ENCODE assay signal across 16 cellular contexts in genomic region chr9:136255166-136255538, GRCh38. TPM values are rescaled to one million over a fixed set of nuclear protein-coding genes. Genes with fewer than 3 reads are reported as not detected.
DNase-seq lines count a peak whose midpoint lies in the region; ATAC-seq and TF ChIP-seq lines count a peak whose summit lies in the region.
"Had no signal": no experiment of that assay in that cellular context is flagged by ENCODE, and none has a peak within 500 bp of the region (broad histone marks: within the 10 kb centered on the region; RNA-seq: fewer than 3 reads in every experiment).

No MANE protein-coding gene starts in this region.

- H3K36me3 ChIP-seq in SJCRH30: no peaks in the 10 kb centered on the region

- no peak overlapping the region for H3K4me3 ChIP-seq in SJCRH30
- H3K4me3 ChIP-seq in foreskin fibroblast (ENCODE audit: low read depth in 1 of 2, low read length in 2 of 2): no peak overlapping the region
- H3K4me3 ChIP-seq: GM23338 had no signal

- H3K27ac Mint-ChIP-seq in endothelial cell (ENCODE audit: unreplicated experiment): no peak overlapping the region
- H3K27ac Mint-ChIP-seq: CD14-positive monocyte, GM23338, memory B cell had no signal

- H3K4me1 Mint-ChIP-seq in endothelial cell (ENCODE audit: unreplicated experiment): no peaks in the 10 kb centered on the region
- H3K4me1 Mint-ChIP-seq: CD14-positive monocyte had no signal

- peaks cover 16% of the 10 kb centered on the region for H3K4me1 ChIP-seq in SJCRH30

- H3K27ac ChIP-seq in SJCRH30: no peak overlapping the region

- no peak for TF ChIP-seq CTCF in foreskin fibroblast (IDR thresholded peaks at IDR 0.05; ENCODE audit: low read depth, low read length)
- no peak for TF ChIP-seq CTCF in endothelial cell (IDR thresholded peaks at IDR 0.05; ENCODE audit: unreplicated experiment)

- peaks cover 52% of the 10 kb centered on the region for H3K27me3 ChIP-seq in SJCRH30

- ATAC-seq in HG03095 (IDR thresholded peaks at IDR 0.05; ENCODE audit: unreplicated experiment): no peak

- no peaks in the 10 kb centered on the region for H3K9me3 ChIP-seq in SJCRH30 (replicated peaks)

- no peaks in the 10 kb centered on the region for H3K36me3 Mint-ChIP-seq in endothelial cell (ENCODE audit: low read depth, unreplicated experiment)
- H3K36me3 Mint-ChIP-seq: CD14-positive monocyte, memory B cell had no signal

- H3K27me3 Mint-ChIP-seq in endothelial cell (ENCODE audit: unreplicated experiment): peaks cover 2% of the 10 kb centered on the region

- no peak overlapping the region for H3K4me3 Mint-ChIP-seq in endothelial cell (ENCODE audit: unreplicated experiment)
- H3K4me3 Mint-ChIP-seq: CD14-positive monocyte, GM23338, memory B cell had no signal

- DNase-seq in A172 (ENCODE audit: low spot score): peak; percentile 74
- peak; percentile 41 for DNase-seq in EH (ENCODE audit: low read depth)
- peak; percentile 54 to 65 for DNase-seq in SJCRH30
- DNase-seq in foreskin fibroblast: peak; percentile 21 to 53
- DNase-seq in globus pallidus (ENCODE audit: low spot score): no peak
- no peak for DNase-seq in endothelial cell (ENCODE audit: low spot score)
- no peak for DNase-seq in islet precursor cell
- DNase-seq: effector CD8-positive, alpha-beta T cell; NK-92 treated with Interleukin-12 subunit alpha and Interleukin-12 subunit beta, amount 100 ng/mL, for 24 hours had no signal

- no peaks in the 10 kb centered on the region for H3K9me3 Mint-ChIP-seq in endothelial cell (ENCODE audit: unreplicated experiment)
- H3K9me3 Mint-ChIP-seq: CD14-positive monocyte, GM23338, memory B cell had no signal

RNA-seq across cellular contexts. Expression of gene QSOX2, which starts 9.5 kb away (rescaled TPM):
- 33.9 and 39.7 TPM in 2 replicates for total RNA-seq in A172 (2014; rRNA removed; shearing (Covaris generic))
- total RNA-seq in SJCRH30 (2014; rRNA removed; shearing (Covaris generic)): 43.8 and 48.0 TPM in 2 replicates
- total RNA-seq in endothelial cell (ENCODE audit: unreplicated experiment): 14.0 TPM

RNA-seq across cellular contexts. Expression of gene CCDC187, which starts 48.7 kb away (rescaled TPM):
- total RNA-seq in A172 (2014; rRNA removed; shearing (Covaris generic)): 0.05 and 0.07 TPM in 2 replicates
- total RNA-seq in SJCRH30 (2014; rRNA removed; shearing (Covaris generic)): 0.05 TPM in 1 of 2 replicates, not detected in the other
- 0.05 TPM for total RNA-seq in endothelial cell (ENCODE audit: unreplicated experiment)
- total RNA-seq: activated CD8-positive, alpha-beta memory T cell treated with anti-CD3 and anti-CD28 coated beads for 36 hours; omental fat pad; subcutaneous adipose tissue had no signal

RNA-seq across cellular contexts. Expression of gene LHX3, which starts 50.2 kb away (rescaled TPM):
- total RNA-seq in A172 (2014; rRNA removed; shearing (Covaris generic)): not detected in 2 replicates
- not detected in 2 replicates for total RNA-seq in SJCRH30 (2014; rRNA removed; shearing (Covaris generic))
- not detected for total RNA-seq in endothelial cell (ENCODE audit: unreplicated experiment)
- total RNA-seq: activated CD8-positive, alpha-beta memory T cell treated with anti-CD3 and anti-CD28 coated beads for 36 hours; GM23338; omental fat pad; subcutaneous adipose tissue had no signal

Comparison
In these comparisons a context has a peak if more than half of its experiments do, and no peak if none do; other contexts are left out.
1. DNase-seq: peak in A172 (single experiment), EH (single experiment), SJCRH30 (2 of 2) and foreskin fibroblast (2 of 2); none in globus pallidus (single experiment), endothelial cell (single experiment) and islet precursor cell (single experiment).